23 cellular contexts compared by ENCODE assay signal in the genomic region with DNA sequence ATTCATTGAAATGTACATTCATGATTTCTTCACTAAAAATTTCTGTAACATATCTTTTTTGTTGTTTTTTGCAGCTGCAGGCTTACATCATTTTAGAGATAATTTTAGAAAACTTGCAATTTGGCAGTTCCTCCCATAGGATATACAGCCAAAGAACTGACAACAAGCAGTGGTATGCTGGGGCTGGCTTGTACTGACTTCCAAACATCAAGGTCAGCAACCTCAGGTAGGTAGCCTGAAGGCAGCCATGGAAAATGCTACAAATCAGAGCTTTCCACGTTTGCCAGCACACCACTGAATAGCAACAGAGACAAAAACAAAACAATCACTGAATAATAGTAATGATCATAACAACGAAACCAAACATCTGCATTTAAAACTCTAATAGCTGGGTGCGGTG. TPM values are rescaled to one million over a fixed set of nuclear protein-coding genes. Genes with fewer than 3 reads are reported as not detected.
"Had no signal": no experiment of that assay in that cellular context is flagged by ENCODE, and none has a peak within 500 bp of the region (broad histone marks: within the 10 kb centered on the region; RNA-seq: fewer than 3 reads in every experiment).

No MANE protein-coding gene starts in this region.

- H3K27me3 ChIP-seq: pancreas, upper lobe of left lung had no signal

- H3K36me3 ChIP-seq: pancreas, prostate gland, upper lobe of left lung had no signal

- H3K4me3 Mint-ChIP-seq: activated CD4-positive, alpha-beta T cell treated with anti-CD3 and anti-CD28 coated beads for 36 hours; activated CD8-positive, alpha-beta memory T cell treated with anti-CD3 and anti-CD28 coated beads, Interleukin-2, amount 10 ng/mL, durations not matched to agents 7 days and 5 days; activated CD8-positive, alpha-beta T cell treated with anti-CD3 and anti-CD28 coated beads, Interleukin-2, amount 10 ng/mL, durations not matched to agents 7 days and 5 days; activated T-cell treated with anti-CD3 and anti-CD28 coated beads, Interleukin-2, amount 50 U/mL, for 72 hours; mesothelial cell of epicardium; naive B cell; stimulated activated memory B cell treated with anti-CD40 and anti-IgM and Interleukin-4, amounts not matched to agents 10 μg/mL and 1 μg/mL and 100 μg/mL, for 72 hours; stimulated activated naive CD8-positive, alpha-beta T cell treated with anti-CD3 and anti-CD28 coated beads, Interleukin-15, amount 100 ng/mL, for 72 hours; T-helper 2 cell treated with Interferon-gamma antibody and Interleukin-4, amounts not matched to agents 5 μg/mL and 100 μg/mL, for 36 hours had no signal

- ATAC-seq: activated CD4-positive, alpha-beta T cell treated with anti-CD3 and anti-CD28 coated beads for 36 hours; activated CD8-positive, alpha-beta memory T cell treated with anti-CD3 and anti-CD28 coated beads, Interleukin-2, amount 10 ng/mL, durations not matched to agents 7 days and 5 days; activated CD8-positive, alpha-beta T cell treated with anti-CD3 and anti-CD28 coated beads, Interleukin-2, amount 10 ng/mL, durations not matched to agents 7 days and 5 days; activated naive CD4-positive, alpha-beta T cell treated with anti-CD3 and anti-CD28 coated beads, Interleukin-2, amount 50 U/mL, for 72 hours; activated T-cell treated with anti-CD3 and anti-CD28 coated beads, Interleukin-2, amount 50 U/mL, for 72 hours; pancreas; stimulated activated memory B cell treated with anti-CD40 and anti-IgM and Interleukin-4, amounts not matched to agents 10 μg/mL and 1 μg/mL and 100 μg/mL, for 72 hours; stimulated activated naive CD8-positive, alpha-beta T cell treated with anti-CD3 and anti-CD28 coated beads, Interleukin-15, amount 100 ng/mL, for 72 hours had no signal

- H3K4me1 ChIP-seq: prostate gland, upper lobe of left lung had no signal

- H3K36me3 Mint-ChIP-seq: activated CD8-positive, alpha-beta memory T cell treated with anti-CD3 and anti-CD28 coated beads, Interleukin-2, amount 10 ng/mL, durations not matched to agents 7 days and 5 days; activated naive CD4-positive, alpha-beta T cell treated with anti-CD3 and anti-CD28 coated beads, Interleukin-2, amount 50 U/mL, for 72 hours; mesothelial cell of epicardium; naive B cell had no signal

- DNase-seq: activated CD4-positive, alpha-beta T cell treated with anti-CD3 and anti-CD28 coated beads for 36 hours; activated CD4-positive, CD25-positive, alpha-beta regulatory T cell; activated CD8-positive, alpha-beta memory T cell treated with anti-CD3 and anti-CD28 coated beads, Interleukin-2, amount 10 ng/mL, durations not matched to agents 7 days and 5 days; activated CD8-positive, alpha-beta T cell treated with anti-CD3 and anti-CD28 coated beads, Interleukin-2, amount 10 ng/mL, durations not matched to agents 7 days and 5 days; activated naive CD4-positive, alpha-beta T cell; activated T-cell treated with anti-CD3 and anti-CD28 coated beads, Interleukin-2, amount 50 U/mL, for 72 hours; naive B cell; pancreas; retina; stimulated activated CD4-positive, alpha-beta T cell treated with anti-CD3 and anti-CD28 coated beads, Interleukin-1b, Interleukin-23, amount 100 ng/mL, for 48 hours; stimulated activated CD4-positive, alpha-beta T cell treated with anti-CD3 and anti-CD28 coated beads, Interleukin-4, amount 100 ng/mL, for 4 hours; stimulated activated CD8-positive, alpha-beta memory T cell treated with anti-CD3 and anti-CD28 coated beads, Interleukin-4, amount 100 ng/mL, for 48 hours; stimulated activated naive CD8-positive, alpha-beta T cell treated with anti-CD3 and anti-CD28 coated beads, Interleukin-15, amount 100 ng/mL, for 72 hours; T-helper 1 cell; upper lobe of left lung had no signal

- H3K27ac ChIP-seq: coronary artery, pancreas, prostate gland, upper lobe of left lung had no signal

- H3K9me3 Mint-ChIP-seq: activated naive CD4-positive, alpha-beta T cell treated with anti-CD3 and anti-CD28 coated beads, Interleukin-2, amount 50 U/mL, for 72 hours; activated T-cell treated with anti-CD3 and anti-CD28 coated beads, Interleukin-2, amount 50 U/mL, for 72 hours; T-helper 2 cell treated with Interferon-gamma antibody and Interleukin-4, amounts not matched to agents 5 μg/mL and 100 μg/mL, for 36 hours had no signal

- H3K9me3 ChIP-seq: pancreas, prostate gland, upper lobe of left lung had no signal

- H3K4me1 Mint-ChIP-seq: activated CD4-positive, alpha-beta T cell treated with anti-CD3 and anti-CD28 coated beads for 36 hours; activated CD8-positive, alpha-beta memory T cell treated with anti-CD3 and anti-CD28 coated beads, Interleukin-2, amount 10 ng/mL, durations not matched to agents 7 days and 5 days; naive B cell; stimulated activated memory B cell treated with anti-CD40 and anti-IgM and Interleukin-4, amounts not matched to agents 10 μg/mL and 1 μg/mL and 100 μg/mL, for 72 hours; stimulated activated naive CD8-positive, alpha-beta T cell treated with anti-CD3 and anti-CD28 coated beads, Interleukin-15, amount 100 ng/mL, for 72 hours had no signal

- H3K27ac Mint-ChIP-seq: activated CD4-positive, alpha-beta T cell treated with anti-CD3 and anti-CD28 coated beads for 36 hours; activated CD8-positive, alpha-beta memory T cell treated with anti-CD3 and anti-CD28 coated beads, Interleukin-2, amount 10 ng/mL, durations not matched to agents 7 days and 5 days; activated CD8-positive, alpha-beta T cell treated with anti-CD3 and anti-CD28 coated beads, Interleukin-2, amount 10 ng/mL, durations not matched to agents 7 days and 5 days; activated naive CD4-positive, alpha-beta T cell treated with anti-CD3 and anti-CD28 coated beads, Interleukin-2, amount 50 U/mL, for 72 hours; activated T-cell treated with anti-CD3 and anti-CD28 coated beads, Interleukin-2, amount 50 U/mL, for 72 hours; mesothelial cell of epicardium; naive B cell; stimulated activated memory B cell treated with anti-CD40 and anti-IgM and Interleukin-4, amounts not matched to agents 10 μg/mL and 1 μg/mL and 100 μg/mL, for 72 hours; stimulated activated naive CD8-positive, alpha-beta T cell treated with anti-CD3 and anti-CD28 coated beads, Interleukin-15, amount 100 ng/mL, for 72 hours; T-helper 2 cell treated with Interferon-gamma antibody and Interleukin-4, amounts not matched to agents 5 μg/mL and 100 μg/mL, for 36 hours had no signal

- H3K4me3 ChIP-seq: coronary artery, pancreas, prostate gland, smooth muscle cell, upper lobe of left lung had no signal

- H3K27me3 Mint-ChIP-seq: stimulated activated naive CD8-positive, alpha-beta T cell treated with anti-CD3 and anti-CD28 coated beads, Interleukin-15, amount 100 ng/mL, for 72 hours had no signal

RNA-seq across cellular contexts. Expression of a gene that starts 21.2 kb away (rescaled TPM):
- total RNA-seq: endothelial cell of umbilical vein had no signal
- polyA plus RNA-seq: endothelial cell of umbilical vein had no signal
